30 cellular contexts compared by ENCODE assay signal in genomic region chr7:92296898-92297435, GRCh38. TPM values are rescaled to one million over a fixed set of nuclear protein-coding genes. Genes with fewer than 3 reads are reported as not detected.
DNase-seq lines count a peak whose midpoint lies in the region; ATAC-seq, FAIRE-seq and TF ChIP-seq lines count a peak whose summit lies in the region.
"Had no signal": no experiment of that assay in that cellular context is flagged by ENCODE, and none has a peak within 500 bp of the region (broad histone marks: within the 10 kb centered on the region; RNA-seq: fewer than 3 reads in every experiment).

No MANE protein-coding gene starts in this region.

- 60% methylated on average over 3 of the region's 3 CpGs for WGBS in hepatocyte (ENCODE audit: low lambda C conversion rate, missing lambda C conversion rate)
- 21 to 74% (median 37%) methylated on average over 3 of the region's 3 CpGs for WGBS in small intestine, 3 donors

- H3K9ac ChIP-seq in HUES48 (ENCODE audit: low read depth, low read length), result no peak overlapping the region

- no peak overlapping the region for H3K4me2 ChIP-seq in hepatocyte
- H3K4me2 ChIP-seq: GM23338, PC-9 had no signal

- H3K9me3 ChIP-seq in HUES48 (ENCODE audit: control insufficient read depth, insufficient read depth, low read length), result no peaks in the 10 kb centered on the region
- no peaks in the 10 kb centered on the region for H3K9me3 ChIP-seq in hepatocyte (ENCODE audit: low read depth)
- H3K9me3 ChIP-seq in small intestine (ENCODE audit: control insufficient read depth, low read depth), result no peaks in the 10 kb centered on the region
- no peaks in the 10 kb centered on the region for H3K9me3 ChIP-seq in naive thymus-derived CD4-positive, alpha-beta T cell (ENCODE audit: control insufficient read depth in 2 of 3, low read length in 3 of 3)
- H3K9me3 ChIP-seq: SJCRH30 had no signal

- H3K4me1 ChIP-seq in HUES48 (ENCODE audit: control insufficient read depth, insufficient read depth, low read length) (peaks cover 26% of the 10 kb centered on the region), hepatocyte (ENCODE audit: insufficient read depth) (peaks cover 5% of the 10 kb centered on the region), small intestine (ENCODE audit: control insufficient read depth in 2 of 2, insufficient read depth in 1 of 2, low read depth in 1 of 2, low read length in 1 of 2) (no peaks in the 10 kb centered on the region)
- H3K4me1 ChIP-seq in naive thymus-derived CD4-positive, alpha-beta T cell (ENCODE audit: control insufficient read depth in 2 of 2, insufficient read depth in 2 of 2, low read length in 2 of 2), result no peaks in the 10 kb centered on the region
- H3K4me1 ChIP-seq: SJCRH30 had no signal

- H3K27ac ChIP-seq in HUES48 (ENCODE audit: low read depth, low read length) (peak overlapping the region; percentile 17), hepatocyte (no peak overlapping the region), small intestine (ENCODE audit: low read depth in 1 of 2, low read length in 1 of 2) (no peak overlapping the region)
- H3K27ac ChIP-seq in naive thymus-derived CD4-positive, alpha-beta T cell (ENCODE audit: low read depth, low read length), result no peak overlapping the region
- H3K27ac ChIP-seq: 22Rv1, C4-2B, PC-9, SJCRH30 had no signal

- CTCF ChIA-PET in naive thymus-derived CD4-positive, alpha-beta T cell (lab: Charles Lee), result no interaction called here

- no peaks in the 10 kb centered on the region for H4K20me1 ChIP-seq in hepatocyte (ENCODE audit: insufficient read depth, poor library complexity, severe bottlenecking)

- peak; percentile 5 for DNase-seq in NCI-H1105 treated with DMSO at 0.1 percent for 48 hours (lab: John Stamatoyannopoulos, UW)
- no peak for DNase-seq in NCI-H1105 (lab: John Stamatoyannopoulos, UW)
- DNase-seq in hepatocyte (ENCODE audit: low spot score), result peak; percentile 8
- peak; percentile 86 for DNase-seq in small intestine
- DNase-seq in naive thymus-derived CD4-positive, alpha-beta T cell, result no peak
- no peak for DNase-seq in stimulated activated CD4-positive, alpha-beta T cell treated with anti-CD3 and anti-CD28 coated beads, Interleukin-4, amount 100 ng/mL, for 24 hours
- DNase-seq in NCI-H1930 (lab: John Stamatoyannopoulos, UW), result no peak
- DNase-seq: Calu3, DMS153, DND-41, H9, IMR-90, KG1, MM.1S, NCI-H1417 treated with DMSO at 0.1 percent for 48 hours, NCI-H2029, NCI-H2171, NCI-H345, NCI-H510A treated with DMSO at 0.1 percent for 48 hours, NCI-H82, PC-9, SJCRH30 had no signal

- ATAC-seq in naive thymus-derived CD4-positive, alpha-beta T cell, result no peak
- ATAC-seq: Right ventricle myocardium inferior, SK-N-SH treated with all-trans-retinoic acid at 6 μM for 48 hours had no signal

- H3K9me2 ChIP-seq in hepatocyte (replicated peaks; ENCODE audit: insufficient read depth), result no peaks in the 10 kb centered on the region

- intact Hi-C loops in naive thymus-derived CD4-positive, alpha-beta T cell (cut with micrococcal nuclease), result no loop called here

- H2AFZ ChIP-seq in hepatocyte, result no peak overlapping the region
- H2AFZ ChIP-seq: GM23338, PC-9 had no signal

- H3K9me3 Mint-ChIP-seq in naive thymus-derived CD4-positive, alpha-beta T cell, result no peaks in the 10 kb centered on the region
- H3K9me3 Mint-ChIP-seq: GM23338, H9 had no signal

- H3K27me3 Mint-ChIP-seq in naive thymus-derived CD4-positive, alpha-beta T cell, result no peaks in the 10 kb centered on the region
- H3K27me3 Mint-ChIP-seq: B cell had no signal

- H3K36me3 Mint-ChIP-seq in naive thymus-derived CD4-positive, alpha-beta T cell, result peaks cover 0 to 38% (median 24%) of the 10 kb centered on the region in 5 donors

- H3K4me3 ChIP-seq in HUES48 (ENCODE audit: low read depth, low read length) (no peak overlapping the region), hepatocyte (no peak overlapping the region), small intestine (ENCODE audit: low read depth in 1 of 2, low read length in 2 of 2) (no peak overlapping the region)
- no peak overlapping the region for H3K4me3 ChIP-seq in naive thymus-derived CD4-positive, alpha-beta T cell (ENCODE audit: low read length)
- H3K4me3 ChIP-seq: GM23338, PC-9, SJCRH30 had no signal

- POLR2A ChIA-PET in naive thymus-derived CD4-positive, alpha-beta T cell (lab: Charles Lee), result no interaction called here

- H3K27me3 ChIP-seq in HUES48 (ENCODE audit: control insufficient read depth, insufficient read depth, low read length), result no peaks in the 10 kb centered on the region
- H3K27me3 ChIP-seq in hepatocyte, result no peaks in the 10 kb centered on the region
- H3K27me3 ChIP-seq in small intestine (ENCODE audit: control insufficient read depth in 2 of 2, insufficient read depth in 2 of 2, low read length in 2 of 2), result no peaks in the 10 kb centered on the region
- no peaks in the 10 kb centered on the region for H3K27me3 ChIP-seq in naive thymus-derived CD4-positive, alpha-beta T cell (ENCODE audit: control insufficient read depth in 2 of 2, insufficient read depth in 2 of 2, low read length in 2 of 2)
- H3K27me3 ChIP-seq: SJCRH30 had no signal

- no peak for TF ChIP-seq CTCF in hepatocyte (IDR thresholded peaks at IDR 0.05; ENCODE audit: poor library complexity)

- no peak for FAIRE-seq in small intestine (lab: Jason Lieb, UNC)
- FAIRE-seq: GM18507 had no signal

- no peak overlapping the region for H3K4me3 Mint-ChIP-seq in naive thymus-derived CD4-positive, alpha-beta T cell
- H3K4me3 Mint-ChIP-seq: B cell, GM23338, H9 had no signal

- H3K27ac Mint-ChIP-seq in naive thymus-derived CD4-positive, alpha-beta T cell, result no peak overlapping the region
- H3K27ac Mint-ChIP-seq: B cell had no signal

- H3K36me3 ChIP-seq in HUES48 (ENCODE audit: control insufficient read depth, insufficient read depth, low read length), result 0 out of 2 replicates have a peak, but pooled peaks cover 5% of the 10 kb centered on the region
- no peaks in the 10 kb centered on the region for H3K36me3 ChIP-seq in hepatocyte (replicated peaks; ENCODE audit: insufficient read depth, low read depth)
- H3K36me3 ChIP-seq in small intestine (ENCODE audit: control insufficient read depth in 2 of 2, insufficient read depth in 2 of 2, low read length in 2 of 2), result peaks cover 0 to 2% of the 10 kb centered on the region in 2 donors
- H3K36me3 ChIP-seq in naive thymus-derived CD4-positive, alpha-beta T cell (ENCODE audit: control insufficient read depth in 2 of 3, insufficient read depth in 3 of 3, low read length in 3 of 3), result peaks cover 0 to 17% (median 0%) of the 10 kb centered on the region in 3 experiments

- H3K79me2 ChIP-seq in hepatocyte, result peaks cover 10% of the 10 kb centered on the region

- H3K4me1 Mint-ChIP-seq in naive thymus-derived CD4-positive, alpha-beta T cell, result peaks cover 6 to 19% (median 14%) of the 10 kb centered on the region in 7 donors

RNA-seq across cellular contexts. Expression of gene ANKIB1, which starts 51.2 kb away (rescaled TPM):
- 35.3 and 36.8 TPM in 2 replicates for total RNA-seq in hepatocyte
- 8.8 and 12.5 TPM in 2 replicates for polyA plus RNA-seq in hepatocyte
- 10 to 100 TPM; 10.8 to 17.4 (median 11.0) TPM for polyA plus RNA-seq in small intestine
- total RNA-seq in naive thymus-derived CD4-positive, alpha-beta T cell, result 10 to 100 TPM; 54.8 to 98.6 (median 68.2) TPM
- polyA plus RNA-seq in naive thymus-derived CD4-positive, alpha-beta T cell, result 10 to 100 TPM in 1 of 2 donors, 1 to 10 TPM in 1; 5.8 to 14.7 TPM

RNA-seq across cellular contexts. Expression of gene KRIT1, which starts 51.3 kb away (rescaled TPM):
- total RNA-seq in hepatocyte, result 43.5 and 50.6 TPM in 2 replicates
- polyA plus RNA-seq in hepatocyte, result 17.4 and 25.3 TPM in 2 replicates
- polyA plus RNA-seq in small intestine, result 10 to 100 TPM; 12.7 to 26.6 (median 15.0) TPM
- total RNA-seq in naive thymus-derived CD4-positive, alpha-beta T cell, result 10 to 100 TPM; 45.7 to 78.7 (median 48.6) TPM
- 10 to 100 TPM; 18.5 to 24.0 TPM for polyA plus RNA-seq in naive thymus-derived CD4-positive, alpha-beta T cell

Comparison
In these comparisons a context has a peak if more than half of its experiments do, and no peak if none do; other contexts are left out.
1. DNase-seq: peak in NCI-H1105 treated with DMSO at 0.1 percent for 48 hours (single experiment), hepatocyte (single experiment) and small intestine (single experiment); none in NCI-H1105 (single experiment), naive thymus-derived CD4-positive, alpha-beta T cell (0 of 9), stimulated activated CD4-positive, alpha-beta T cell treated with anti-CD3 and anti-CD28 coated beads, Interleukin-4, amount 100 ng/mL, for 24 hours (single experiment) and NCI-H1930 (0 of 2).